In the genomic region with DNA sequence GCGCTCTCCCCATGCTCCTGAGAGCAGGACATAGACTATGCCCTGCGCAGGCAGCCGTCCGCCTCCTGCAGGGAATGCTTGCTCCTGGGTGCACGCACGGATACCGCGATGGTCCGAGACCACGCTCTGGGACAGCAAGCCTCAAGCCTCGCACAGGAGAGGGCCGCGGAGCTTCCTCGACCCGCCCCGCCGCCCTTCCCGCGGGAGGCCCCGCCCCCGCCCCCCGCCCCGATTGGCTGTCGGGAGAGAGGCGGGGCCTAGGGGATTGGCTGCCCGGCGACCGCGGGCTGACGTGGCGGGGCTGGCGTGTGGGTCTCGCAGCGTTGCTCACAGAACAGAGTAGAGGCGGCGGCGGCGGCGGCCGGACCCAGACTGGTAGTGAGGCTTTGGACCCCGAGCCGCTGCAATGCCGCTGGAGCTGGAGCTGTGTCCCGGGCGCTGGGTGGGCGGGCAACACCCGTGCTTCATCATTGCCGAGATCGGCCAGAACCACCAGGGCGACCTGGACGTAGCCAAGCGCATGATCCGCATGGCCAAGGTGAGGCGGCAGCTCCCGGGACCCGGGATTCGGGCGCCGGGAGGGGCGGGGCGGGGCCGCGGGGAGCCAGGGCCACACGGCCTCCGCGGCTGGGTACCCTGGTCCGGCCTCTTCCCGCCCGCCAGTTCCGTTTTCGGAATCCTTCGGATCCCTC, we compare ENCODE assay signal across 8 cellular contexts. TPM values are rescaled to one million over a fixed set of nuclear protein-coding genes. Genes with fewer than 3 reads are reported as not detected.
A peak's percentile ranks its signal among the peaks of the same experiment; 100 is the strongest.
DNase-seq lines count a peak whose midpoint lies in the region; ATAC-seq, FAIRE-seq and TF ChIP-seq lines count a peak whose summit lies in the region.

A gene with protein sequence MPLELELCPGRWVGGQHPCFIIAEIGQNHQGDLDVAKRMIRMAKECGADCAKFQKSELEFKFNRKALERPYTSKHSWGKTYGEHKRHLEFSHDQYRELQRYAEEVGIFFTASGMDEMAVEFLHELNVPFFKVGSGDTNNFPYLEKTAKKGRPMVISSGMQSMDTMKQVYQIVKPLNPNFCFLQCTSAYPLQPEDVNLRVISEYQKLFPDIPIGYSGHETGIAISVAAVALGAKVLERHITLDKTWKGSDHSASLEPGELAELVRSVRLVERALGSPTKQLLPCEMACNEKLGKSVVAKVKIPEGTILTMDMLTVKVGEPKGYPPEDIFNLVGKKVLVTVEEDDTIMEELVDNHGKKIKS (plus strand): TSS at position 330 of the 692 bp plus-strand sequence. CDS start 77 bp downstream, at position 407.

- peak within 1 kb of the TSS; percentile 98 for H3K4me3 Mint-ChIP-seq in endothelial cell (ENCODE audit: unreplicated experiment)
- peak within 1 kb of the TSS; percentile 99 for H3K4me3 Mint-ChIP-seq in mesothelial cell of epicardium

- H3K27me3 Mint-ChIP-seq in endothelial cell (ENCODE audit: unreplicated experiment) (peaks cover 4% of the 10 kb centered on the region), mesothelial cell of epicardium (ENCODE audit: low read depth) (peaks cover 2% of the 10 kb centered on the region)

- H3K9me3 ChIP-seq in HUES64 (ENCODE audit: insufficient read depth, low read depth, low read length) (no peaks in the 10 kb centered on the region), OCI-LY3 (ENCODE audit: insufficient read depth, low read length) (no peaks in the 10 kb centered on the region)

- H2AFZ ChIP-seq in OCI-LY3 (ENCODE audit: low read depth, low read length) = peak within 1 kb of the TSS; percentile 90; the same call in 1 of the 2 replicates

- ATAC-seq in GM21515 (IDR thresholded peaks at IDR 0.05; ENCODE audit: unreplicated experiment) = peak; percentile 93

- DNase-seq in D721Med (ENCODE audit: insufficient read length, low spot score) (peak; percentile 76), endothelial cell (ENCODE audit: low spot score) (peak; percentile 94), mesothelial cell of epicardium (ENCODE audit: low spot score in 2 of 2, unreplicated experiment in 2 of 2) (peak; percentile 90 to 92)
- peak; percentile 96 for DNase-seq in activated CD8-positive, alpha-beta memory T cell treated with anti-CD3 and anti-CD28 coated beads, Interleukin-2, amount 50 U/mL, for 48 hours
- peak; percentile 85 to 87 for DNase-seq in stimulated activated CD8-positive, alpha-beta memory T cell treated with anti-CD3 and anti-CD28 coated beads, Interleukin-15, amount 100 ng/mL, for 4 hours (ENCODE audit: low read depth in 2 of 2)

- H3K27me3 ChIP-seq in HUES64 (ENCODE audit: insufficient read depth, low read length) (peaks cover 9% of the 10 kb centered on the region; the same call in 1 of the 2 replicates), OCI-LY3 (ENCODE audit: low read depth, low read length) (no peaks in the 10 kb centered on the region)

- peaks cover 8% of the 10 kb centered on the region; the same call in 1 of the 2 replicates for H4K20me1 ChIP-seq in OCI-LY3 (ENCODE audit: insufficient read depth, low read length)

- H3K27ac Mint-ChIP-seq in endothelial cell (ENCODE audit: unreplicated experiment) (peak within 1 kb of the TSS; percentile 99), mesothelial cell of epicardium (peak within 1 kb of the TSS; percentile 99)

- H3K9me3 Mint-ChIP-seq in endothelial cell (ENCODE audit: unreplicated experiment) (no peaks in the 10 kb centered on the region), mesothelial cell of epicardium (no peaks in the 10 kb centered on the region)

- H3K36me3 ChIP-seq in HUES64 (ENCODE audit: insufficient read depth, low read length) (peaks cover 6% of the 10 kb centered on the region), OCI-LY3 (replicated peaks; ENCODE audit: low read depth, low read length) (peaks cover 13% of the 10 kb centered on the region)

- H3K27ac ChIP-seq in HUES64 (ENCODE audit: low read depth, low read length) (peak within 1 kb of the TSS; percentile 71; the same call in 1 of the 2 replicates), OCI-LY3 (ENCODE audit: low read length) (peak within 1 kb of the TSS; percentile 58)

- no peak for TF ChIP-seq CTCF in D721Med (IDR thresholded peaks at IDR 0.05; ENCODE audit: insufficient read depth, missing control alignments)
- no peak for TF ChIP-seq CTCF in OCI-LY3 (IDR thresholded peaks at IDR 0.05; ENCODE audit: low read depth, low read length)
- no peak for TF ChIP-seq CTCF in endothelial cell (IDR thresholded peaks at IDR 0.05; ENCODE audit: unreplicated experiment)
- no peak for TF ChIP-seq CTCF in mesothelial cell of epicardium (IDR thresholded peaks at IDR 0.05; ENCODE audit: unreplicated experiment)

- H3K79me2 ChIP-seq in OCI-LY3 (ENCODE audit: low read length) = peaks cover 43% of the 10 kb centered on the region

- peak within 1 kb of the TSS; percentile 88 for H3K4me2 ChIP-seq in OCI-LY3 (ENCODE audit: low read length)

- H3K4me1 ChIP-seq in HUES64 (ENCODE audit: insufficient read depth, low read length) (0 out of 2 replicates have a peak, but pooled peaks cover 3% of the 10 kb centered on the region), OCI-LY3 (ENCODE audit: low read length) (peaks cover 26% of the 10 kb centered on the region)

- H3K4me3 ChIP-seq in HUES64 (ENCODE audit: low read length) (peak within 1 kb of the TSS; percentile 92), OCI-LY3 (ENCODE audit: low read length) (peak within 1 kb of the TSS; percentile 89)

- WGBS in HUES64 = under 1% methylated on average over 72 of the region's 72 CpGs

- no peak for FAIRE-seq in D721Med (lab: Jason Lieb, UNC)

- H3K4me1 Mint-ChIP-seq in endothelial cell (ENCODE audit: unreplicated experiment) = peaks cover 7% of the 10 kb centered on the region
- H3K4me1 Mint-ChIP-seq in mesothelial cell of epicardium = peaks cover 8% of the 10 kb centered on the region

- H3K9ac ChIP-seq in HUES64 (ENCODE audit: low read depth, low read length) (peak within 1 kb of the TSS; percentile 87), OCI-LY3 (ENCODE audit: low read length) (peak within 1 kb of the TSS; percentile 81)

- H3K36me3 Mint-ChIP-seq in endothelial cell (ENCODE audit: low read depth, unreplicated experiment) = peaks cover 7% of the 10 kb centered on the region
- H3K36me3 Mint-ChIP-seq in mesothelial cell of epicardium = peaks cover 5% of the 10 kb centered on the region

RNA-seq across cellular contexts. Expression of the gene that starts here (rescaled TPM):
- 50.1 TPM for polyA plus RNA-seq in HUES64 (2013, experiment 1 of 2)
- 53.4 TPM for polyA plus RNA-seq in HUES64 (2013, experiment 2 of 2)
- 41.4 TPM for total RNA-seq in endothelial cell (ENCODE audit: unreplicated experiment)
- total RNA-seq in mesothelial cell of epicardium = 36.7 to 39.5 TPM (median 36.9 TPM) in 3 replicates

Comparison
In these comparisons a context has a peak if more than half of its experiments do, and no peak if none do; other contexts are left out.
1. Peak in every context shown above with its lines: DNase-seq, ATAC-seq, H3K4me3 ChIP-seq and H3K27ac ChIP-seq.